8 cellular contexts compared by ENCODE assay signal in the genomic region with DNA sequence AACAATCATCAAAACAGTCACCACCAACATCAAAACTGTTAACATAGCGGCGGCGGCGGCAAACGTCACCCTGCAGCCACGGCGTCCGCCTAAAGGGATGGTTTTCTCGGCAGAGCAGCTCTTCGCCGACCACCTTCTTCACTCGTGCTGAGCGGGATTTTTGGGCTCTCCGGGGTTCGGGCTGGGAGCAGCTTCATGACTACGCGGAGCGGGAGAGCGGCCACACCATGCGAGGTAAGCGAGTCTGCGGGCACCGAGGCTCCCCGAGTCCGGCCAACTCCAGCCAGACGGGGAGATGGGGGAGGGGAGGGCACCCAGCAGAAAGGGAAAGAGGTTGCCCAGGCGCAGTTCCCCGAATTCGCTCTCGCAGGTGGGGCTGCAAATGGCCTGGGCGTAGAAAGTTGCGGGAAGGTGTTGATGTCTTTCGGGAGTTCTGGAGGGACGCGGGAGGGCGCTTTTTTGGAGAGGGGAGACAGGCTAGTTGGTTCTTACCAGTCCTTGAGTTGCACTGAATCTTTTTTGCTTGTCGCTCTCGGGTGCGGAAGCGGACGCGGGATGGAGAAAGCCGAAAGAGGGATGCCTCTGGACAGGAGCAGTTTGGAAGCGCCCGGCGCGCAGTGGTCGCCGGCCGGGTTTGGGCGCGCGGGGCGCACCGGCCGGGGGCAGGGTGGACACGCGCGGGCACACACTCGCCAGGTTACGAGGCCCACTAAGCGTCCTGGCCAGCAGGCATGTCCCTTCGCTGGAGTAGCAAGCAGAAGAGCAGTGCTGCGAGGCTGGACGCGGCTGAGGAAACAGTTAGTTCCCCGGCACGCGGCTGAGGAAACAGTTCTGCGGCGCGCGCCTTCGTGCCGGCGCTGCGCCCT. TPM values are rescaled to one million over a fixed set of nuclear protein-coding genes. Genes with fewer than 3 reads are reported as not detected.
A peak's percentile ranks its signal among the peaks of the same experiment; 100 is the strongest.
DNase-seq lines count a peak whose midpoint lies in the region; ATAC-seq, FAIRE-seq and TF ChIP-seq lines count a peak whose summit lies in the region.

No MANE protein-coding gene starts in this region.

- ATAC-seq in HepG2 (peak; percentile 13; the same call in 2 of the 3 replicates), GM21381 (IDR thresholded peaks at IDR 0.05; ENCODE audit: unreplicated experiment) (no peak)
- peak; percentile 22 for ATAC-seq in stimulated activated naive CD8-positive, alpha-beta T cell treated with anti-CD3 and anti-CD28 coated beads, Interleukin-15, amount 100 ng/mL, for 72 hours

- POLR2A ChIA-PET in HepG2 (lab: Yijun Ruan, JAX) = no interaction called here

- H3K4me3 Mint-ChIP-seq in activated T-cell treated with anti-CD3 and anti-CD28 coated beads, Interleukin-2, amount 50 U/mL, for 24 hours = peak overlapping the region; percentile 82
- peak overlapping the region; percentile 84 for H3K4me3 Mint-ChIP-seq in chondrocyte (ENCODE audit: unreplicated experiment)
- H3K4me3 Mint-ChIP-seq in stimulated activated naive CD8-positive, alpha-beta T cell treated with anti-CD3 and anti-CD28 coated beads, Interleukin-15, amount 100 ng/mL, for 72 hours = peak overlapping the region; percentile 87 to 91

- no peak for TF ChIP-seq CTCF in chondrocyte (IDR thresholded peaks at IDR 0.05)
- TF ChIP-seq CTCF in HepG2 (CRISPR knock-in tag; IDR thresholded peaks at IDR 0.05) = no peak

- no peak for TF ChIP-seq RAD21 in HepG2 (CRISPR knock-in tag; IDR thresholded peaks at IDR 0.05)

- no peak overlapping the region for H3K9ac ChIP-seq in HepG2 (ENCODE audit: insufficient read depth, low read depth, low read length)

- TF ChIP-seq EP300 in HepG2 (IDR thresholded peaks at IDR 0.05; ENCODE audit: low read depth in 2 of 2, low read length in 2 of 2) (no peak), HepG2 (CRISPR knock-in tag; IDR thresholded peaks at IDR 0.05; ENCODE audit: borderline replicate concordance) (no peak)

- in situ Hi-C loops in HepG2 (cut with HindIII; ENCODE audit: extremely low pct_ligation_motif_present, low pct_unique_long_range_greater_than_20kb) = no loop called here

- intact Hi-C loops in HepG2 (cut with micrococcal nuclease; ENCODE audit: unreplicated experiment) = no loop called here

- no peak overlapping the region for H3K27ac Mint-ChIP-seq in activated T-cell treated with anti-CD3 and anti-CD28 coated beads, Interleukin-2, amount 50 U/mL, for 24 hours
- H3K27ac Mint-ChIP-seq in chondrocyte (ENCODE audit: unreplicated experiment) = no peak overlapping the region
- peak overlapping the region; percentile 57 to 78 for H3K27ac Mint-ChIP-seq in stimulated activated naive CD8-positive, alpha-beta T cell treated with anti-CD3 and anti-CD28 coated beads, Interleukin-15, amount 100 ng/mL, for 72 hours

- no peaks in the 10 kb centered on the region for H3K36me3 ChIP-seq in HepG2 (replicated peaks in 1 of 2; ENCODE audit: control insufficient read depth in 1 of 2, insufficient read depth in 2 of 2, low read length in 2 of 2)

- CTCF ChIA-PET in HepG2 (lab: Yijun Ruan, JAX; ENCODE audit: low intra/inter-chr PET ratio, low total read pairs) = no interaction called here

- H3K9me3 Mint-ChIP-seq in activated T-cell treated with anti-CD3 and anti-CD28 coated beads, Interleukin-2, amount 50 U/mL, for 24 hours = no peaks in the 10 kb centered on the region
- H3K9me3 Mint-ChIP-seq in chondrocyte (ENCODE audit: low read depth) = no peaks in the 10 kb centered on the region
- no peaks in the 10 kb centered on the region for H3K9me3 Mint-ChIP-seq in stimulated activated naive CD8-positive, alpha-beta T cell treated with anti-CD3 and anti-CD28 coated beads, Interleukin-15, amount 100 ng/mL, for 72 hours

- H3K36me3 Mint-ChIP-seq in activated T-cell treated with anti-CD3 and anti-CD28 coated beads, Interleukin-2, amount 50 U/mL, for 24 hours (ENCODE audit: low read depth) = peaks cover 4% of the 10 kb centered on the region
- peaks cover 3% of the 10 kb centered on the region for H3K36me3 Mint-ChIP-seq in chondrocyte (ENCODE audit: low read depth)

- H3K4me2 ChIP-seq in HepG2 (ENCODE audit: low read depth, low read length) = peak overlapping the region; percentile 63; the same call in 1 of the 2 replicates

- no peaks in the 10 kb centered on the region for H3K9me3 ChIP-seq in HepG2 (ENCODE audit: low read length)

- no peak overlapping the region for H2AFZ ChIP-seq in HepG2 (ENCODE audit: low read length)

- 39% methylated on average over 52 of the region's 77 CpGs for WGBS in HepG2 (ENCODE audit: low lambda C conversion rate)

- H3K27ac ChIP-seq in HepG2 (ENCODE audit: extremely low read length, insufficient read depth, low read length) = no peak overlapping the region

- no peaks in the 10 kb centered on the region for H4K20me1 ChIP-seq in HepG2 (ENCODE audit: insufficient read depth, low read length)

- peaks cover 32% of the 10 kb centered on the region for H3K4me1 Mint-ChIP-seq in activated T-cell treated with anti-CD3 and anti-CD28 coated beads, Interleukin-2, amount 50 U/mL, for 24 hours (ENCODE audit: low read depth)
- peaks cover 23% of the 10 kb centered on the region for H3K4me1 Mint-ChIP-seq in chondrocyte (ENCODE audit: low read depth)
- peaks cover 46% of the 10 kb centered on the region for H3K4me1 Mint-ChIP-seq in stimulated activated naive CD8-positive, alpha-beta T cell treated with anti-CD3 and anti-CD28 coated beads, Interleukin-15, amount 100 ng/mL, for 72 hours

- no peak for FAIRE-seq in HepG2 (lab: Jason Lieb, UNC)

- peak; percentile 38 for DNase-seq in activated T-cell treated with anti-CD3 and anti-CD28 coated beads, Interleukin-2, amount 50 U/mL, for 24 hours
- no peak for DNase-seq in activated T-cell treated with anti-CD3 and anti-CD28 coated beads, Interleukin-2, amount 50 U/mL, for 1 hour
- DNase-seq in NCI-H1092 (lab: John Stamatoyannopoulos, UW) (peak; percentile 25), chondrocyte (ENCODE audit: low spot score) (peak; percentile 83), HepG2 (ENCODE audit: low spot score) (no peak)
- DNase-seq in stimulated activated naive CD8-positive, alpha-beta T cell treated with anti-CD3 and anti-CD28 coated beads, Interleukin-15, amount 100 ng/mL, for 72 hours = peak in 1 of 2 donors; percentile 26
- DNase-seq in central memory CD4-positive, alpha-beta T cell = no peak

- BruUV-seq in HepG2 (replicated peaks; lab: Mats Ljungman, UMichigan) = no TSS peak

- H3K4me1 ChIP-seq in HepG2 (ENCODE audit: insufficient read depth, low read length) = peaks cover 6% of the 10 kb centered on the region; the same call in 1 of the 2 replicates

- peaks cover 4 to 36% of the 10 kb centered on the region in 2 experiments; a peak in 3 of 5 replicates for H3K27me3 ChIP-seq in HepG2 (ENCODE audit: control insufficient read depth in 1 of 2, insufficient read depth in 2 of 2, low read length in 2 of 2)

- peak overlapping the region in 1 of 3 experiments; percentile 37; a peak in 1 of 6 replicates for H3K4me3 ChIP-seq in HepG2 (replicated peaks in 1 of 3; ENCODE audit: insufficient read depth in 1 of 3, low read depth in 2 of 3, low read length in 3 of 3)

- TF ChIP-seq POLR2A in HepG2 (IDR thresholded peaks at IDR 0.05; ENCODE audit: insufficient read depth in 1 of 2, low read depth in 2 of 2, low read length in 2 of 2) = no peak

- no peaks in the 10 kb centered on the region for H3K79me2 ChIP-seq in HepG2 (ENCODE audit: insufficient read depth, low read length)

- peaks cover 75% of the 10 kb centered on the region for H3K27me3 Mint-ChIP-seq in activated T-cell treated with anti-CD3 and anti-CD28 coated beads, Interleukin-2, amount 50 U/mL, for 24 hours
- peaks cover 61% of the 10 kb centered on the region for H3K27me3 Mint-ChIP-seq in chondrocyte (ENCODE audit: low read depth)
- peaks cover 59% of the 10 kb centered on the region for H3K27me3 Mint-ChIP-seq in stimulated activated naive CD8-positive, alpha-beta T cell treated with anti-CD3 and anti-CD28 coated beads, Interleukin-15, amount 100 ng/mL, for 72 hours

TF ChIP-seq in HepG2, 621 proteins besides CTCF, POLR2A, EP300 and RAD21 (continues in another document):
- TF ChIP-seq, protein P1, sequence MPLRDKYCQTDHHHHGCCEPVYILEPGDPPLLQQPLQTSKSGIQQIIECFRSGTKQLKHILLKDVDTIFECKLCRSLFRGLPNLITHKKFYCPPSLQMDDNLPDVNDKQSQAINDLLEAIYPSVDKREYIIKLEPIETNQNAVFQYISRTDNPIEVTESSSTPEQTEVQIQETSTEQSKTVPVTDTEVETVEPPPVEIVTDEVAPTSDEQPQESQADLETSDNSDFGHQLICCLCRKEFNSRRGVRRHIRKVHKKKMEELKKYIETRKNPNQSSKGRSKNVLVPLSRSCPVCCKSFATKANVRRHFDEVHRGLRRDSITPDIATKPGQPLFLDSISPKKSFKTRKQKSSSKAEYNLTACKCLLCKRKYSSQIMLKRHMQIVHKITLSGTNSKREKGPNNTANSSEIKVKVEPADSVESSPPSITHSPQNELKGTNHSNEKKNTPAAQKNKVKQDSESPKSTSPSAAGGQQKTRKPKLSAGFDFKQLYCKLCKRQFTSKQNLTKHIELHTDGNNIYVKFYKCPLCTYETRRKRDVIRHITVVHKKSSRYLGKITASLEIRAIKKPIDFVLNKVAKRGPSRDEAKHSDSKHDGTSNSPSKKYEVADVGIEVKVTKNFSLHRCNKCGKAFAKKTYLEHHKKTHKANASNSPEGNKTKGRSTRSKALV (CRISPR knock-in tag; IDR thresholded peaks at IDR 0.05) = peak; percentile 47; the same call in 1 of the 2 replicates

RNA-seq across cellular contexts. Expression of a gene that starts 0.8 kb away (rescaled TPM):
- total RNA-seq in chondrocyte (not detected in 3 replicates), HepG2 (2016; rRNA removed; fragmentation: Illumina TruSeq; extraction: Trizol) (not detected in 2 replicates)
- total RNA-seq in HepG2 (2016; cell fraction: cytosol; rRNA removed; fragmentation: Illumina TruSeq; extraction: Trizol; ENCODE audit: low read depth) = not detected in 2 replicates
- total RNA-seq in HepG2 (2016; cell fraction: insoluble cytoplasmic fraction; rRNA removed; fragmentation: Illumina TruSeq; extraction: Trizol) = not detected in 2 replicates
- not detected in 2 replicates for total RNA-seq in HepG2 (2016; cell fraction: membrane; rRNA removed; fragmentation: Illumina TruSeq; extraction: Trizol)
- not detected in 2 replicates for total RNA-seq in HepG2 (2016; cell fraction: nucleus; rRNA removed; fragmentation: Illumina TruSeq; extraction: Trizol)
- not detected in 2 replicates for polyA plus RNA-seq in HepG2 (2011; rRNA removed)
- polyA plus RNA-seq in HepG2 (2011; cell fraction: cytosol; rRNA removed) = not detected in 2 replicates
- not detected in 2 replicates for polyA plus RNA-seq in HepG2 (2011; cell fraction: nucleus; rRNA removed)
- not detected in 2 replicates for polyA plus RNA-seq in HepG2 (2012)
- not detected in 2 replicates for polyA plus RNA-seq in HepG2 (2016; cell fraction: cytosol; fragmentation: Illumina TruSeq; extraction: Trizol; ENCODE audit: low read depth)
- not detected in 2 replicates for polyA plus RNA-seq in HepG2 (2016; cell fraction: insoluble cytoplasmic fraction; fragmentation: Illumina TruSeq; extraction: Trizol; ENCODE audit: low read depth)
- polyA plus RNA-seq in HepG2 (2016; cell fraction: membrane; fragmentation: Illumina TruSeq; extraction: Trizol; ENCODE audit: low read depth) = not detected in 2 replicates
- not detected in 2 replicates for polyA plus RNA-seq in HepG2 (2016; cell fraction: nucleus; fragmentation: Illumina TruSeq; extraction: Trizol; ENCODE audit: insufficient read depth, low read depth)
- polyA minus RNA-seq in HepG2 (2011; rRNA and poly(A)+ RNA removed; ENCODE audit: low replicate concordance) = 0.02 TPM in 1 of 2 replicates, not detected in the other
- not detected in 2 replicates for polyA minus RNA-seq in HepG2 (2011; cell fraction: cytosol; rRNA and poly(A)+ RNA removed)
- polyA minus RNA-seq in HepG2 (2011; cell fraction: nucleus; rRNA and poly(A)+ RNA removed) = not detected in 2 replicates

Comparison
In these comparisons a context has a peak if more than half of its experiments do, and no peak if none do; other contexts are left out.
1. DNase-seq: peak in activated T-cell treated with anti-CD3 and anti-CD28 coated beads, Interleukin-2, amount 50 U/mL, for 24 hours (single experiment), NCI-H1092 (single experiment) and chondrocyte (single experiment); none in activated T-cell treated with anti-CD3 and anti-CD28 coated beads, Interleukin-2, amount 50 U/mL, for 1 hour (single experiment), HepG2 (single experiment) and central memory CD4-positive, alpha-beta T cell (single experiment).
2. H3K27ac Mint-ChIP-seq: peak in stimulated activated naive CD8-positive, alpha-beta T cell treated with anti-CD3 and anti-CD28 coated beads, Interleukin-15, amount 100 ng/mL, for 72 hours (2 of 2); none in activated T-cell treated with anti-CD3 and anti-CD28 coated beads, Interleukin-2, amount 50 U/mL, for 24 hours (single experiment) and chondrocyte (single experiment).
3. Peak in every context shown above with its lines, with median percentiles within 50 percentile points of each other: H3K4me3 Mint-ChIP-seq.